ENCODE assay signal across 15 cellular contexts in the genomic region with DNA sequence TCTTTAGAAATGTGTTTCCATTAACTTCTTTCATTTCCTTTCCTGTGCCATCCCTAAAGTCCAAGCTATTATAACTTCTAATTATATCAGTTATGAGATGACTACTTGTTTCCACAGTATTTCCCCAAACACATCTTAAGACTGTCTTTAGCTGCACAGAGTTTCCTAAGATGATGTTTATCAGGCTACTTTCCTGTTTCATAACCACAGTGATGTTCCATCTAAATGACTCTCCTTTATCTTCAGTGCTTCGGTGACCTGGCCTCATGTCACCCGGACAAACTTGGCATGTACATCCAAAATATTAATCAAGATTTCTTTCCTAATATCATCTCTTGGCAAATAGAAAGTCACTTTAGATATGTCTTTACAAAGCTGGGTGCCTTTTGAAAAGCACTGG. TPM values are rescaled to one million over a fixed set of nuclear protein-coding genes. Genes with fewer than 3 reads are reported as not detected.
A peak's percentile ranks its signal among the peaks of the same experiment; 100 is the strongest.
DNase-seq lines count a peak whose midpoint lies in the region; ATAC-seq and TF ChIP-seq lines count a peak whose summit lies in the region.
"Had no signal": no experiment of that assay in that cellular context is flagged by ENCODE, and none has a peak within 500 bp of the region (broad histone marks: within the 10 kb centered on the region; RNA-seq: fewer than 3 reads in every experiment).

No MANE protein-coding gene starts in this region.

- no peaks in the 10 kb centered on the region for H3K9me3 ChIP-seq in subcutaneous abdominal adipose tissue (ENCODE audit: control insufficient read depth in 5 of 5, low read length in 5 of 5)
- H3K9me3 ChIP-seq: SJSA1 had no signal

- intact Hi-C loops in activated CD8-positive, alpha-beta T cell treated with anti-CD3 and anti-CD28 coated beads for 36 hours (cut with micrococcal nuclease), result loop anchor here (2.0 kb wide), 1 partner anchor 19 kb away; no protein-coding TSS in a partner anchor

- peaks cover 0 to 4% (median 0%) of the 10 kb centered on the region in 5 donors for H3K27me3 ChIP-seq in subcutaneous abdominal adipose tissue (ENCODE audit: control insufficient read depth in 5 of 5, insufficient read depth in 4 of 5, low read length in 5 of 5)
- H3K27me3 ChIP-seq: SJSA1 had no signal

- H3K4me1 ChIP-seq in subcutaneous abdominal adipose tissue (ENCODE audit: control insufficient read depth in 5 of 5, insufficient read depth in 5 of 5, low read length in 5 of 5), result peaks cover 33 to 96% (median 82%) of the 10 kb centered on the region in 5 donors

- H3K4me3 ChIP-seq in fibroblast of villous mesenchyme (ENCODE audit: low read depth, low read length) (no peak overlapping the region), subcutaneous abdominal adipose tissue (ENCODE audit: low read depth in 1 of 5, low read length in 5 of 5) (no peak overlapping the region)
- H3K4me3 ChIP-seq: SJSA1 had no signal

- peak overlapping the region; percentile 89 for H3K27ac Mint-ChIP-seq in activated CD8-positive, alpha-beta T cell treated with anti-CD3 and anti-CD28 coated beads for 36 hours

- H3K9ac ChIP-seq in subcutaneous abdominal adipose tissue (ENCODE audit: low read length in 5 of 5), result no peak overlapping the region

- peak; percentile 33 to 59 for ATAC-seq in activated T-cell treated with anti-CD3 and anti-CD28 coated beads, Interleukin-2, amount 50 U/mL, for 4 hours
- peak; percentile 52 for ATAC-seq in activated CD8-positive, alpha-beta T cell treated with anti-CD3 and anti-CD28 coated beads for 36 hours

- H3K9me3 Mint-ChIP-seq in activated T-cell treated with anti-CD3 and anti-CD28 coated beads, Interleukin-2, amount 50 U/mL, for 4 hours, result no peaks in the 10 kb centered on the region
- no peaks in the 10 kb centered on the region for H3K9me3 Mint-ChIP-seq in activated CD8-positive, alpha-beta T cell treated with anti-CD3 and anti-CD28 coated beads for 36 hours

- POLR2A ChIA-PET in activated CD8-positive, alpha-beta T cell treated with anti-CD3 and anti-CD28 coated beads for 36 hours (lab: Charles Lee), result interaction anchor here (1.2 kb wide), 2 partner anchors 18 to 50 kb away, joined by 3 to 5 read pairs; no protein-coding TSS in a partner anchor

- CTCF ChIA-PET in activated CD8-positive, alpha-beta T cell treated with anti-CD3 and anti-CD28 coated beads for 36 hours (lab: Charles Lee), result interaction anchor here (0.6 to 1.6 kb wide), 9 partner anchors 9 to 325 kb away, joined by 3 to 8 read pairs (median 4); no protein-coding TSS in a partner anchor

- peaks cover 68% of the 10 kb centered on the region for H3K4me1 Mint-ChIP-seq in activated T-cell treated with anti-CD3 and anti-CD28 coated beads, Interleukin-2, amount 50 U/mL, for 4 hours (ENCODE audit: low read depth)
- peaks cover 73% of the 10 kb centered on the region for H3K4me1 Mint-ChIP-seq in activated CD8-positive, alpha-beta T cell treated with anti-CD3 and anti-CD28 coated beads for 36 hours (ENCODE audit: low read depth)

- H3K4me3 Mint-ChIP-seq in activated T-cell treated with anti-CD3 and anti-CD28 coated beads, Interleukin-2, amount 50 U/mL, for 4 hours, result peak overlapping the region; percentile 24
- H3K4me3 Mint-ChIP-seq in activated CD8-positive, alpha-beta T cell treated with anti-CD3 and anti-CD28 coated beads for 36 hours, result no peak overlapping the region

- TF ChIP-seq CTCF in activated CD8-positive, alpha-beta T cell treated with anti-CD3 and anti-CD28 coated beads for 36 hours (IDR thresholded peaks at IDR 0.05), result no peak
- no peak for TF ChIP-seq CTCF in fibroblast of villous mesenchyme (IDR thresholded peaks at IDR 0.05; ENCODE audit: insufficient read depth, low read depth, low read length)

- peak overlapping the region; percentile 98 for H3K27ac ChIP-seq in subcutaneous abdominal adipose tissue (ENCODE audit: low read depth, low read length)
- H3K27ac ChIP-seq: SJSA1 had no signal

- H3K36me3 Mint-ChIP-seq in activated T-cell treated with anti-CD3 and anti-CD28 coated beads, Interleukin-2, amount 50 U/mL, for 4 hours (ENCODE audit: insufficient read depth), result no peaks in the 10 kb centered on the region
- H3K36me3 Mint-ChIP-seq in activated CD8-positive, alpha-beta T cell treated with anti-CD3 and anti-CD28 coated beads for 36 hours (ENCODE audit: low read depth), result no peaks in the 10 kb centered on the region

- DNase-seq in activated T-cell treated with anti-CD3 and anti-CD28 coated beads, Interleukin-2, amount 50 U/mL, for 4 hours, result no peak
- no peak for DNase-seq in activated T-cell treated with anti-CD3 and anti-CD28 coated beads, Interleukin-2, amount 50 U/mL, for 1 hour
- DNase-seq in activated CD8-positive, alpha-beta T cell treated with anti-CD3 and anti-CD28 coated beads for 36 hours, result peak; percentile 35
- peak; percentile 75 for DNase-seq in fibroblast of villous mesenchyme (ENCODE audit: low read depth)
- no peak for DNase-seq in SKM-1 (lab: John Stamatoyannopoulos, UW; ENCODE audit: unreplicated experiment)
- DNase-seq in DMS153 treated with DMSO at 0.1 percent for 48 hours (lab: John Stamatoyannopoulos, UW; ENCODE audit: unreplicated experiment), result no peak
- DNase-seq in DMS 273 (lab: John Stamatoyannopoulos, UW; ENCODE audit: unreplicated experiment), result no peak
- DNase-seq: effector CD8-positive, alpha-beta T cell; NK-92 treated with Interleukin-12 subunit alpha and Interleukin-12 subunit beta, amount 100 ng/mL, for 24 hours; occipital lobe had no signal

- H3K36me3 ChIP-seq in subcutaneous abdominal adipose tissue (ENCODE audit: control insufficient read depth in 5 of 5, insufficient read depth in 5 of 5, low read length in 5 of 5), result no peaks in the 10 kb centered on the region
- H3K36me3 ChIP-seq: SJSA1 had no signal

- no peaks in the 10 kb centered on the region for H3K27me3 Mint-ChIP-seq in activated T-cell treated with anti-CD3 and anti-CD28 coated beads, Interleukin-2, amount 50 U/mL, for 4 hours (ENCODE audit: low read depth)
- H3K27me3 Mint-ChIP-seq in activated CD8-positive, alpha-beta T cell treated with anti-CD3 and anti-CD28 coated beads for 36 hours, result no peaks in the 10 kb centered on the region

RNA-seq across cellular contexts. Expression of a gene that starts 18.5 kb away (rescaled TPM):
- under 1 TPM; 0.43 to 0.90 (median 0.58) TPM for total RNA-seq in activated T-cell treated with anti-CD3 and anti-CD28 coated beads, Interleukin-2, amount 50 U/mL, for 4 hours
- total RNA-seq in activated CD8-positive, alpha-beta T cell treated with anti-CD3 and anti-CD28 coated beads for 36 hours, result not detected
- not detected in 2 replicates for total RNA-seq in fibroblast of villous mesenchyme
- total RNA-seq: astrocyte, H1, lung microvascular endothelial cell, occipital lobe, SJSA1 had no signal

RNA-seq across cellular contexts. Expression of a gene that starts 51.8 kb away (rescaled TPM):
- total RNA-seq in activated T-cell treated with anti-CD3 and anti-CD28 coated beads, Interleukin-2, amount 50 U/mL, for 4 hours, result 10 to 100 TPM; 36.3 to 55.3 (median 42.6) TPM
- 10 to 100 TPM; 38.7 to 39.1 TPM for total RNA-seq in activated CD8-positive, alpha-beta T cell treated with anti-CD3 and anti-CD28 coated beads for 36 hours
- total RNA-seq in fibroblast of villous mesenchyme, result 31.5 and 38.7 TPM in 2 replicates

RNA-seq across cellular contexts. Expression of a gene that starts 51.9 kb away (rescaled TPM):
- 1 to 10 TPM; 2.8 to 3.8 (median 3.1) TPM for total RNA-seq in activated T-cell treated with anti-CD3 and anti-CD28 coated beads, Interleukin-2, amount 50 U/mL, for 4 hours
- 10 to 100 TPM in 1 of 2 experiments, 1 to 10 TPM in 1; 7.6 to 10.2 TPM for total RNA-seq in activated CD8-positive, alpha-beta T cell treated with anti-CD3 and anti-CD28 coated beads for 36 hours
- total RNA-seq in fibroblast of villous mesenchyme, result 8.6 and 18.0 TPM in 2 replicates

Comparison
In these comparisons a context has a peak if more than half of its experiments do, and no peak if none do; other contexts are left out.
1. DNase-seq: peak in activated CD8-positive, alpha-beta T cell treated with anti-CD3 and anti-CD28 coated beads for 36 hours (single experiment) and fibroblast of villous mesenchyme (single experiment); none in activated T-cell treated with anti-CD3 and anti-CD28 coated beads, Interleukin-2, amount 50 U/mL, for 4 hours (single experiment), activated T-cell treated with anti-CD3 and anti-CD28 coated beads, Interleukin-2, amount 50 U/mL, for 1 hour (single experiment), SKM-1 (single experiment), DMS153 treated with DMSO at 0.1 percent for 48 hours (single experiment) and DMS 273 (single experiment).